ENCODE assay signal across 8 cellular contexts in the genomic region with DNA sequence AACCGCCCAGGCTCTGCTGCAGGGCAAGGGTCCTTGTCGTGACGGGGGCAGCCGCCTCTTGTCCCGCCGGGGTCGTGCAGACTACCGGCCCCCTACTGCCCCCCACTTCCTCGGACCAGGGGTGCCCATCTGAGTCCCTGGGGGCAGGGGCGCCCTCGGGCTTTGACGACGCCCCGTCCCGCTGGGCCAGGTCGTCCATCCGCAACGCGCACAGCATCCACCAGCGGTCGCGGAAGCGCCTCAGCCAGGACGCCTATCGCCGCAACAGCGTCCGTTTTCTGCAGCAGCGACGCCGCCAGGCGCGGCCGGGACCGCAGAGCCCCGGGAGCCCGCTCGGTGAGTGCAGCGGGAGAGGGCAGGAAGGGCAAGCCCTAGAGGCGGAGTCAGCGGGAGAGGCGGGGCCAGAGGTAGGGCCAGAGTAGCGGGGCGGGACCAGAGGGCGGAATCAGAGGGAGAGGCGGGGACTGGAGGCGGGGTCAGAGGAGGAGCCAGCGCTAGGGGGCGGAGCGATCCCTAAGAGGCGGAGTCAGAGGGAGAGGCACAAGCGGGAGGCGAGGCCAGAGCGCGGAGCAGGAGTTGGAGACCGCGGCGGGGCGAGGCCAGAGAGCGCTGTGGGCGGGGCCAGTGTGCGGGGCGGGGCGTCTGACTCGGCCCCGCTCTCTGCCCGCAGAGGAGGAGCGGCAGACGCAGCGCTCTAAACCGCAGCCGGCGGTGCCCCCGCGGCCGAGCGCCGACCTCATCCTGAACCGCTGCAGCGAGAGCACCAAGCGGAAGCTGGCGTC. TPM values are rescaled to one million over a fixed set of nuclear protein-coding genes. Genes with fewer than 3 reads are reported as not detected.
DNase-seq lines count a peak whose midpoint lies in the region; TF ChIP-seq lines count a peak whose summit lies in the region.
"Not testable (repeated sequence)": the region's sequence is repeated elsewhere in the genome, so short reads cannot be mapped to it uniquely, and the experiment has no call there.

No MANE protein-coding gene starts in this region.

- H3K4me1 Mint-ChIP-seq in endodermal cell, result not testable (repeated sequence)

- H3K27me3 Mint-ChIP-seq in endodermal cell (ENCODE audit: insufficient read depth), result not testable (repeated sequence)

- H3K36me3 Mint-ChIP-seq in endodermal cell (ENCODE audit: low read depth), result not testable (repeated sequence)

- CTCF ChIA-PET in OCI-LY7 (lab: Charles Lee; ENCODE audit: unreplicated experiment), result not testable (repeated sequence)

- intact Hi-C loops in OCI-LY7 (cut with micrococcal nuclease; ENCODE audit: unreplicated experiment), result not testable (repeated sequence)

- not testable (repeated sequence) for H3K9ac ChIP-seq in endodermal cell (ENCODE audit: extremely low read depth, low read length, poor library complexity, severe bottlenecking)

- not testable (repeated sequence) for H4K20me1 ChIP-seq in OCI-LY7 (ENCODE audit: insufficient read depth, low read length)

- TF ChIP-seq CTCF in LNCaP clone FGC (IDR thresholded peaks at IDR 0.05; ENCODE audit: control insufficient read depth, extremely low read depth, insufficient read depth); OCI-LY7 (conservative IDR thresholded peaks at IDR 0.05; ENCODE audit: low read length); endodermal cell (conservative IDR thresholded peaks at IDR 0.05): not testable (repeated sequence)

- WGBS in endodermal cell (ENCODE audit: insufficient coverage in 1 of 2, insufficient read length in 1 of 2), 2 experiments, result 0 to 4% methylated on average over 4 to 15 of the region's 82 CpGs

- peak overlapping the region; percentile 26 for H3K4me3 ChIP-seq in H7 (ENCODE audit: insufficient read depth, low read depth, low read length)
- peak overlapping the region; percentile 13; the same call in 1 of the 2 replicates for H3K4me3 ChIP-seq in LNCaP clone FGC (ENCODE audit: low read depth, low read length)
- not testable (repeated sequence) for H3K4me3 ChIP-seq in OCI-LY7 (ENCODE audit: low read depth, low read length, poor library complexity, severe bottlenecking); endodermal cell (ENCODE audit: low read length)

- BruUV-seq in OCI-LY7 (replicated peaks; lab: Mats Ljungman, UMichigan), result not testable (repeated sequence)

- H3K4me3 Mint-ChIP-seq in endodermal cell, result not testable (repeated sequence)

- not testable (repeated sequence) for H3K27ac ChIP-seq in OCI-LY7 (ENCODE audit: low read depth, low read length, poor library complexity, severe bottlenecking); endodermal cell (ENCODE audit: low read depth, low read length)

- not testable (repeated sequence) for H3K4me1 ChIP-seq in OCI-LY7 (ENCODE audit: insufficient read depth, low read length, poor library complexity, severe bottlenecking); endodermal cell (ENCODE audit: control insufficient read depth, insufficient read depth, low read length)

- not testable (repeated sequence) for H3K9me2 ChIP-seq in OCI-LY7 (ENCODE audit: insufficient read depth, low read length)

- H3K27ac Mint-ChIP-seq in endodermal cell, result not testable (repeated sequence)

- not testable (repeated sequence) for H3K9me3 Mint-ChIP-seq in endodermal cell

- POLR2A ChIA-PET in OCI-LY7 (lab: Charles Lee), result not testable (repeated sequence)

- H3K79me2 ChIP-seq in OCI-LY7 (ENCODE audit: insufficient read depth, low read depth, low read length), result not testable (repeated sequence)

- not testable (repeated sequence) for H3K27me3 ChIP-seq in H7 (ENCODE audit: control insufficient read depth, insufficient read depth, low read length); endodermal cell (ENCODE audit: control insufficient read depth, insufficient read depth, low read length, poor library complexity, severe bottlenecking)

- H2AFZ ChIP-seq in OCI-LY7 (ENCODE audit: low read length), result not testable (repeated sequence)

- not testable (repeated sequence) for H3K4me2 ChIP-seq in OCI-LY7 (ENCODE audit: low read length)

- not testable (repeated sequence) for H3K9me3 ChIP-seq in OCI-LY7 (ENCODE audit: low read length); endodermal cell (ENCODE audit: control insufficient read depth, low read length)

- H3K36me3 ChIP-seq in H7 (replicated peaks; ENCODE audit: control insufficient read depth, insufficient read depth, low read length); OCI-LY7 (ENCODE audit: insufficient read depth, low read length); endodermal cell (ENCODE audit: control insufficient read depth, insufficient read depth, low read length): not testable (repeated sequence)

- DNase-seq in DMS153 treated with DMSO at 0.1 percent for 48 hours (lab: John Stamatoyannopoulos, UW; ENCODE audit: unreplicated experiment) (peak; percentile 79), LNCaP clone FGC (ENCODE audit: low read depth) (peak; percentile 33), OCI-LY7 (ENCODE audit: low spot score) (peak; percentile 83), endodermal cell (peak; percentile 97), middle frontal gyrus (ENCODE audit: extremely low spot score, low spot score) (peak; percentile 74)
- not testable (repeated sequence) for DNase-seq in H7
- peak; percentile 98 for DNase-seq in activated CD8-positive, alpha-beta memory T cell treated with anti-CD3 and anti-CD28 coated beads, Interleukin-2, amount 50 U/mL, for 48 hours
- peak; percentile 93 for DNase-seq in stimulated activated CD8-positive, alpha-beta memory T cell treated with anti-CD3 and anti-CD28 coated beads, Interleukin-15, amount 100 ng/mL, for 1 hour (ENCODE audit: low read depth)

RNA-seq across cellular contexts. Expression of gene NCF1, which starts 14.7 kb away (rescaled TPM):
- total RNA-seq in H7 (2014; rRNA removed; shearing (Covaris generic)), result 0.31 and 0.70 TPM in 2 replicates
- 23.3 and 31.9 TPM in 2 replicates for total RNA-seq in OCI-LY7 (2014; rRNA removed; shearing (Covaris generic))
- total RNA-seq in OCI-LY7 (2022) (96.0 and 100 TPM in 2 replicates), endodermal cell (under 1 TPM in 1 of 2 donors, not detected in 1; 0.37 TPM)
- 0.14 TPM for polyA plus RNA-seq in endodermal cell (2013, experiment 1 of 2)
- not detected for polyA plus RNA-seq in endodermal cell (2013, experiment 2 of 2)

Comparison
In these comparisons a context has a peak if more than half of its experiments do, and no peak if none do; other contexts are left out.
1. RNA of gene NCF1, which starts 14.7 kb away (total RNA-seq): 23.3 to 100 TPM in OCI-LY7; 0.37 TPM in endodermal cell and 0.31 to 0.70 TPM in H7; every median in the first group is over 10 times any median in the second.